11 cellular contexts compared by ENCODE assay signal in genomic region chr11:119317592-119318239, GRCh38. TPM values are rescaled to one million over a fixed set of nuclear protein-coding genes. Genes with fewer than 3 reads are reported as not detected.
A peak's percentile ranks its signal among the peaks of the same experiment; 100 is the strongest.
DNase-seq lines count a peak whose midpoint lies in the region; ATAC-seq, FAIRE-seq and TF ChIP-seq lines count a peak whose summit lies in the region.
"Had no signal": no experiment of that assay in that cellular context is flagged by ENCODE, and none has a peak within 500 bp of the region (broad histone marks: within the 10 kb centered on the region; RNA-seq: fewer than 3 reads in every experiment).

No MANE protein-coding gene starts in this region.

- H2AFZ ChIP-seq in H9 (ENCODE audit: low read length): no peak overlapping the region
- H2AFZ ChIP-seq in GM23248: no peak overlapping the region

- peaks cover 38% of the 10 kb centered on the region for H3K27me3 Mint-ChIP-seq in H9 (ENCODE audit: low read depth)
- H3K27me3 Mint-ChIP-seq in activated T-helper 1 cell treated with anti-CD3 and anti-CD28 coated beads, Interleukin-12 subunit alpha, Interleukin-12 subunit beta, Interleukin-2, Interleukin-4 antibody, amounts not matched to agents 30 ng/mL and 10 ng/mL and 1 ng/mL, durations not matched to agents 14 hours and 24 hours and 36 hours (ENCODE audit: insufficient read depth): peaks cover 31% of the 10 kb centered on the region
- peaks cover 57% of the 10 kb centered on the region for H3K27me3 Mint-ChIP-seq in stimulated activated naive CD8-positive, alpha-beta T cell treated with anti-CD3 and anti-CD28 coated beads, Interleukin-15, amount 100 ng/mL, for 72 hours
- peaks cover 36% of the 10 kb centered on the region for H3K27me3 Mint-ChIP-seq in activated T-cell treated with anti-CD3 and anti-CD28 coated beads, Interleukin-2, amount 50 U/mL, for 24 hours

- H3K79me1 ChIP-seq in H9 (ENCODE audit: insufficient read depth, low read depth, low read length, poor library complexity, severe bottlenecking): no peaks in the 10 kb centered on the region

- peaks cover 44 to 49% of the 10 kb centered on the region in 2 experiments for H3K4me1 Mint-ChIP-seq in H9
- peaks cover 23% of the 10 kb centered on the region for H3K4me1 Mint-ChIP-seq in activated T-helper 1 cell treated with anti-CD3 and anti-CD28 coated beads, Interleukin-12 subunit alpha, Interleukin-12 subunit beta, Interleukin-2, Interleukin-4 antibody, amounts not matched to agents 30 ng/mL and 10 ng/mL and 1 ng/mL, durations not matched to agents 14 hours and 24 hours and 36 hours (ENCODE audit: low read depth)
- H3K4me1 Mint-ChIP-seq in stimulated activated naive CD8-positive, alpha-beta T cell treated with anti-CD3 and anti-CD28 coated beads, Interleukin-15, amount 100 ng/mL, for 72 hours: peaks cover 61% of the 10 kb centered on the region
- peaks cover 38% of the 10 kb centered on the region for H3K4me1 Mint-ChIP-seq in activated T-cell treated with anti-CD3 and anti-CD28 coated beads, Interleukin-2, amount 50 U/mL, for 24 hours (ENCODE audit: low read depth)

- H4K8ac ChIP-seq in H9 (replicated peaks; ENCODE audit: insufficient read length, low read depth, low read length): no peak overlapping the region

- H2AK5ac ChIP-seq in H9 (ENCODE audit: insufficient read length, low read length): no peak overlapping the region

- H3K4me3 ChIP-seq in kidney (ENCODE audit: low read length in 2 of 2) (no peak overlapping the region), GM23248 (no peak overlapping the region), foreskin fibroblast (ENCODE audit: low read depth in 1 of 2, low read length in 2 of 2) (no peak overlapping the region)

- in situ Hi-C loops in GM23248 (cut with MboI): no loop called here

- no peak overlapping the region; the same call in 1 of the 2 replicates for H3K14ac ChIP-seq in H9 (ENCODE audit: insufficient read depth, low read length)

- no peak overlapping the region for H3K9ac ChIP-seq in H9 (ENCODE audit: extremely low read depth, insufficient read length, low read length)
- no peak overlapping the region for H3K9ac ChIP-seq in kidney (ENCODE audit: low read length in 2 of 2)
- H3K9ac ChIP-seq in GM23248: no peak overlapping the region

- no peak overlapping the region for H3K18ac ChIP-seq in H9 (ENCODE audit: insufficient read length, low read depth, low read length)

- peak overlapping the region; percentile 77 for H3K4me2 ChIP-seq in H9 (ENCODE audit: insufficient read depth, insufficient read length, low read length)
- no peak overlapping the region for H3K4me2 ChIP-seq in GM23248 (ENCODE audit: unreplicated experiment)

- H3K36me3 Mint-ChIP-seq in H9 (ENCODE audit: insufficient read depth in 1 of 3, low read depth in 3 of 3): peaks cover 0 to 8% (median 5%) of the 10 kb centered on the region in 3 experiments; a peak in 2 of 7 replicates
- no peaks in the 10 kb centered on the region for H3K36me3 Mint-ChIP-seq in activated T-helper 1 cell treated with anti-CD3 and anti-CD28 coated beads, Interleukin-12 subunit alpha, Interleukin-12 subunit beta, Interleukin-2, Interleukin-4 antibody, amounts not matched to agents 30 ng/mL and 10 ng/mL and 1 ng/mL, durations not matched to agents 14 hours and 24 hours and 36 hours (ENCODE audit: low read depth)
- H3K36me3 Mint-ChIP-seq in activated T-cell treated with anti-CD3 and anti-CD28 coated beads, Interleukin-2, amount 50 U/mL, for 24 hours (ENCODE audit: low read depth): no peaks in the 10 kb centered on the region

- intact Hi-C loops in activated T-helper 1 cell treated with anti-CD3 and anti-CD28 coated beads, Interleukin-12 subunit alpha, Interleukin-12 subunit beta, Interleukin-2, Interleukin-4 antibody, amounts not matched to agents 30 ng/mL and 10 ng/mL and 1 ng/mL, durations not matched to agents 14 hours and 24 hours and 36 hours (cut with micrococcal nuclease): no loop called here
- intact Hi-C loops in kidney (cut with DNase I): no loop called here

- H3K9me3 ChIP-seq in H9 (ENCODE audit: control insufficient read depth, low read depth, low read length) (no peaks in the 10 kb centered on the region), kidney (ENCODE audit: control insufficient read depth in 1 of 2, low read length in 2 of 2) (no peaks in the 10 kb centered on the region), GM23248 (ENCODE audit: low read depth) (no peaks in the 10 kb centered on the region)

- no CpG with 5 or more reads among the region's 14 CpGs for WGBS in H9 (ENCODE audit: extremely low coverage, insufficient read length, low lambda C conversion rate)
- WGBS in GM23248 (ENCODE audit: low coverage in 1 of 2, low lambda C conversion rate in 2 of 2, missing lambda C conversion rate in 2 of 2), 2 experiments: 78 to 81% methylated on average over 14 of the region's 14 CpGs

- ATAC-seq in stimulated activated naive CD8-positive, alpha-beta T cell treated with anti-CD3 and anti-CD28 coated beads, Interleukin-15, amount 100 ng/mL, for 72 hours: no peak
- ATAC-seq in GM21737 (IDR thresholded peaks at IDR 0.05; ENCODE audit: unreplicated experiment): no peak

- H3K27ac ChIP-seq in H9 (ENCODE audit: insufficient read length, low read depth, low read length) (no peak overlapping the region), kidney (ENCODE audit: low read depth in 2 of 2, low read length in 2 of 2) (peak overlapping the region; percentile 13 to 41), GM23248 (no peak overlapping the region)

- peaks cover 13% of the 10 kb centered on the region; the same call in 1 of the 2 replicates for H3F3A ChIP-seq in GM23248 (ENCODE audit: insufficient read depth)

- H4K20me1 ChIP-seq in H9 (ENCODE audit: control insufficient read depth, insufficient read depth, insufficient read length): no peaks in the 10 kb centered on the region
- no peaks in the 10 kb centered on the region for H4K20me1 ChIP-seq in GM23248 (ENCODE audit: insufficient read depth)

- no peak overlapping the region for H3K56ac ChIP-seq in H9 (ENCODE audit: insufficient read length, low read depth, low read length)

- no peak overlapping the region for H2BK120ac ChIP-seq in H9 (ENCODE audit: low read depth, low read length, poor library complexity, severe bottlenecking)

- H3K27me3 ChIP-seq in H9 (ENCODE audit: insufficient read depth, low read length) (peaks cover 9% of the 10 kb centered on the region; the same call in 1 of the 2 replicates), GM23248 (replicated peaks; ENCODE audit: insufficient read depth) (no peaks in the 10 kb centered on the region; the same call in 1 of the 2 replicates)

- H3K4ac ChIP-seq in H9 (ENCODE audit: low read depth, low read length): no peak overlapping the region

- FAIRE-seq in kidney (lab: Jason Lieb, UNC): no peak
- FAIRE-seq: GM12891 had no signal

- H2BK12ac ChIP-seq in H9 (ENCODE audit: insufficient read length, low read depth, low read length): no peak overlapping the region

- TF ChIP-seq CTCF in H9 (conservative IDR thresholded peaks at IDR 0.05) (no peak), kidney (IDR thresholded peaks at IDR 0.05; ENCODE audit: borderline replicate concordance, extremely low read depth, insufficient read depth) (no peak), foreskin fibroblast (IDR thresholded peaks at IDR 0.05; ENCODE audit: low read depth, low read length) (no peak)

- no peak overlapping the region for H4K5ac ChIP-seq in H9 (ENCODE audit: insufficient read length, low read depth, low read length)

- H3K4me3 Mint-ChIP-seq in H9: peak overlapping the region; percentile 37 to 74; a peak in 4 of 5 replicates
- peak overlapping the region; percentile 37 for H3K4me3 Mint-ChIP-seq in activated T-helper 1 cell treated with anti-CD3 and anti-CD28 coated beads, Interleukin-12 subunit alpha, Interleukin-12 subunit beta, Interleukin-2, Interleukin-4 antibody, amounts not matched to agents 30 ng/mL and 10 ng/mL and 1 ng/mL, durations not matched to agents 14 hours and 24 hours and 36 hours
- peak overlapping the region; percentile 22 to 54 for H3K4me3 Mint-ChIP-seq in stimulated activated naive CD8-positive, alpha-beta T cell treated with anti-CD3 and anti-CD28 coated beads, Interleukin-15, amount 100 ng/mL, for 72 hours
- H3K4me3 Mint-ChIP-seq in activated T-cell treated with anti-CD3 and anti-CD28 coated beads, Interleukin-2, amount 50 U/mL, for 24 hours: no peak overlapping the region

- no peaks in the 10 kb centered on the region for H3K9me2 ChIP-seq in GM23248 (ENCODE audit: insufficient read depth)

- DNase-seq in H9: no peak
- DNase-seq in activated T-helper 1 cell treated with anti-CD3 and anti-CD28 coated beads, Interleukin-12 subunit alpha, Interleukin-12 subunit beta, Interleukin-2, Interleukin-4 antibody, amounts not matched to agents 30 ng/mL and 10 ng/mL and 1 ng/mL, durations not matched to agents 14 hours and 24 hours and 36 hours (ENCODE audit: low spot score): no peak
- no peak for DNase-seq in kidney
- DNase-seq in stimulated activated naive CD8-positive, alpha-beta T cell treated with anti-CD3 and anti-CD28 coated beads, Interleukin-15, amount 100 ng/mL, for 72 hours: peak in 1 of 2 donors; percentile 10
- no peak for DNase-seq in GM23248
- DNase-seq in foreskin fibroblast: no peak
- DNase-seq in activated T-cell treated with anti-CD3 and anti-CD28 coated beads, Interleukin-2, amount 50 U/mL, for 24 hours: no peak
- DNase-seq: activated naive CD4-positive, alpha-beta T cell treated with Interleukin-2 at 50 U/mL for 16 hours; stimulated activated CD4-positive, alpha-beta T cell treated with anti-CD3 and anti-CD28 coated beads, Interleukin-2, amount 100 ng/mL, for 48 hours had no signal

- no peak overlapping the region for H3T11ph ChIP-seq in H9 (ENCODE audit: low read length)

- H3K36me3 ChIP-seq in kidney (ENCODE audit: control insufficient read depth in 1 of 2, insufficient read depth in 2 of 2, low read length in 2 of 2) (no peaks in the 10 kb centered on the region), GM23248 (ENCODE audit: low read depth) (no peaks in the 10 kb centered on the region)

- H3K27ac Mint-ChIP-seq in H9: no peak overlapping the region
- H3K27ac Mint-ChIP-seq in activated T-helper 1 cell treated with anti-CD3 and anti-CD28 coated beads, Interleukin-12 subunit alpha, Interleukin-12 subunit beta, Interleukin-2, Interleukin-4 antibody, amounts not matched to agents 30 ng/mL and 10 ng/mL and 1 ng/mL, durations not matched to agents 14 hours and 24 hours and 36 hours: no peak overlapping the region
- H3K27ac Mint-ChIP-seq in stimulated activated naive CD8-positive, alpha-beta T cell treated with anti-CD3 and anti-CD28 coated beads, Interleukin-15, amount 100 ng/mL, for 72 hours: no peak overlapping the region
- H3K27ac Mint-ChIP-seq in activated T-cell treated with anti-CD3 and anti-CD28 coated beads, Interleukin-2, amount 50 U/mL, for 24 hours: no peak overlapping the region

- no peak overlapping the region for H3K23ac ChIP-seq in H9 (ENCODE audit: insufficient read length, low read depth, low read length)

- peaks cover 34% of the 10 kb centered on the region for H3K23me2 ChIP-seq in H9 (ENCODE audit: insufficient read length, low read depth, low read length, poor library complexity, severe bottlenecking)

- H3K9me3 Mint-ChIP-seq in H9: no peaks in the 10 kb centered on the region
- no peaks in the 10 kb centered on the region for H3K9me3 Mint-ChIP-seq in activated T-helper 1 cell treated with anti-CD3 and anti-CD28 coated beads, Interleukin-12 subunit alpha, Interleukin-12 subunit beta, Interleukin-2, Interleukin-4 antibody, amounts not matched to agents 30 ng/mL and 10 ng/mL and 1 ng/mL, durations not matched to agents 14 hours and 24 hours and 36 hours
- no peaks in the 10 kb centered on the region for H3K9me3 Mint-ChIP-seq in stimulated activated naive CD8-positive, alpha-beta T cell treated with anti-CD3 and anti-CD28 coated beads, Interleukin-15, amount 100 ng/mL, for 72 hours
- no peaks in the 10 kb centered on the region for H3K9me3 Mint-ChIP-seq in activated T-cell treated with anti-CD3 and anti-CD28 coated beads, Interleukin-2, amount 50 U/mL, for 24 hours

- H2BK15ac ChIP-seq in H9 (ENCODE audit: low read depth, low read length): no peak overlapping the region

- H3K79me2 ChIP-seq in H9 (ENCODE audit: insufficient read depth, low read length) (no peaks in the 10 kb centered on the region), GM23248 (ENCODE audit: insufficient read depth) (no peaks in the 10 kb centered on the region)

- H2BK20ac ChIP-seq in H9 (ENCODE audit: low read depth, low read length, poor library complexity, severe bottlenecking): no peak overlapping the region

- H4K91ac ChIP-seq in H9 (ENCODE audit: insufficient read length, low read depth, low read length): no peak overlapping the region

- H3K4me1 ChIP-seq in H9 (ENCODE audit: insufficient read depth, low read length) (peaks cover 15% of the 10 kb centered on the region; the same call in 1 of the 2 replicates), kidney (ENCODE audit: control insufficient read depth in 1 of 2, insufficient read depth in 1 of 2, low read depth in 1 of 2, low read length in 2 of 2) (peaks cover 9 to 28% of the 10 kb centered on the region in 2 donors), GM23248 (ENCODE audit: insufficient read depth) (peaks cover 41% of the 10 kb centered on the region)

- no peak overlapping the region for H2BK5ac ChIP-seq in H9 (ENCODE audit: insufficient read length, low read length)

RNA-seq across cellular contexts. Expression of gene MCAM, which starts 0.8 kb away (rescaled TPM):
- total RNA-seq in H9 (2021): 21.5 and 23.3 TPM in 2 replicates
- total RNA-seq in activated T-helper 1 cell treated with anti-CD3 and anti-CD28 coated beads, Interleukin-12 subunit alpha, Interleukin-12 subunit beta, Interleukin-2, Interleukin-4 antibody, amounts not matched to agents 30 ng/mL and 10 ng/mL and 1 ng/mL, durations not matched to agents 14 hours and 24 hours and 36 hours: 6.0 and 6.6 TPM in 2 replicates
- 137 TPM for total RNA-seq in kidney
- 42.1 TPM for polyA plus RNA-seq in kidney (ENCODE audit: insufficient read depth, low read depth, low replicate concordance)
- 40.4 and 61.3 TPM in 2 replicates for total RNA-seq in GM23248 (2014; rRNA removed; shearing (Covaris generic))
- 8.6 and 10.5 TPM in 2 replicates for polyA plus RNA-seq in GM23248 (2016; fragmentation: Nextera tagmentation; extraction: Ambion mirVana)

RNA-seq across cellular contexts. Expression of gene RNF26, which starts 16.6 kb away (rescaled TPM):
- 56.2 and 57.6 TPM in 2 replicates for total RNA-seq in H9 (2021)
- total RNA-seq in activated T-helper 1 cell treated with anti-CD3 and anti-CD28 coated beads, Interleukin-12 subunit alpha, Interleukin-12 subunit beta, Interleukin-2, Interleukin-4 antibody, amounts not matched to agents 30 ng/mL and 10 ng/mL and 1 ng/mL, durations not matched to agents 14 hours and 24 hours and 36 hours: 26.1 and 27.9 TPM in 2 replicates
- 23.5 TPM for total RNA-seq in kidney
- polyA plus RNA-seq in kidney (ENCODE audit: insufficient read depth, low read depth, low replicate concordance): 18.2 TPM
- 6.4 and 8.0 TPM in 2 replicates for total RNA-seq in GM23248 (2014; rRNA removed; shearing (Covaris generic))
- polyA plus RNA-seq in GM23248 (2016; fragmentation: Nextera tagmentation; extraction: Ambion mirVana): 49.5 and 53.1 TPM in 2 replicates

RNA-seq across cellular contexts. Expression of gene C1QTNF5, which starts 23.0 kb away (rescaled TPM):
- total RNA-seq in H9 (2021): 0.33 and 0.59 TPM in 2 replicates
- not detected in 2 replicates for total RNA-seq in activated T-helper 1 cell treated with anti-CD3 and anti-CD28 coated beads, Interleukin-12 subunit alpha, Interleukin-12 subunit beta, Interleukin-2, Interleukin-4 antibody, amounts not matched to agents 30 ng/mL and 10 ng/mL and 1 ng/mL, durations not matched to agents 14 hours and 24 hours and 36 hours
- 42.8 TPM for total RNA-seq in kidney
- 40.4 TPM for polyA plus RNA-seq in kidney (ENCODE audit: insufficient read depth, low read depth, low replicate concordance)
- total RNA-seq in GM23248 (2014; rRNA removed; shearing (Covaris generic)): 23.4 and 27.9 TPM in 2 replicates
- 4.5 and 6.2 TPM in 2 replicates for polyA plus RNA-seq in GM23248 (2016; fragmentation: Nextera tagmentation; extraction: Ambion mirVana)

RNA-seq across cellular contexts. Expression of gene MFRP, which starts 28.8 kb away (rescaled TPM):
- total RNA-seq in H9 (2021): not detected in 2 replicates
- total RNA-seq in activated T-helper 1 cell treated with anti-CD3 and anti-CD28 coated beads, Interleukin-12 subunit alpha, Interleukin-12 subunit beta, Interleukin-2, Interleukin-4 antibody, amounts not matched to agents 30 ng/mL and 10 ng/mL and 1 ng/mL, durations not matched to agents 14 hours and 24 hours and 36 hours: not detected in 2 replicates
- not detected for total RNA-seq in kidney
- not detected for polyA plus RNA-seq in kidney (ENCODE audit: insufficient read depth, low read depth, low replicate concordance)
- 0.13 TPM in 1 of 2 replicates, not detected in the other for total RNA-seq in GM23248 (2014; rRNA removed; shearing (Covaris generic))
- not detected in 2 replicates for polyA plus RNA-seq in GM23248 (2016; fragmentation: Nextera tagmentation; extraction: Ambion mirVana)

Comparison
In these comparisons a context has a peak if more than half of its experiments do, and no peak if none do; other contexts are left out.
1. H3K27ac ChIP-seq: peak in kidney (2 of 2); none in H9 (single experiment) and GM23248 (single experiment).
2. RNA of gene C1QTNF5, which starts 23.0 kb away (total RNA-seq): 42.8 TPM in kidney (single experiment) and 23.4 to 27.9 TPM in GM23248; 0.33 to 0.59 TPM in H9 and not detected in activated T-helper 1 cell treated with anti-CD3 and anti-CD28 coated beads, Interleukin-12 subunit alpha, Interleukin-12 subunit beta, Interleukin-2, Interleukin-4 antibody, amounts not matched to agents 30 ng/mL and 10 ng/mL and 1 ng/mL, durations not matched to agents 14 hours and 24 hours and 36 hours; every median in the first group is over 10 times any median in the second.